1 cellular context compared by ENCODE assay signal in the genomic region with DNA sequence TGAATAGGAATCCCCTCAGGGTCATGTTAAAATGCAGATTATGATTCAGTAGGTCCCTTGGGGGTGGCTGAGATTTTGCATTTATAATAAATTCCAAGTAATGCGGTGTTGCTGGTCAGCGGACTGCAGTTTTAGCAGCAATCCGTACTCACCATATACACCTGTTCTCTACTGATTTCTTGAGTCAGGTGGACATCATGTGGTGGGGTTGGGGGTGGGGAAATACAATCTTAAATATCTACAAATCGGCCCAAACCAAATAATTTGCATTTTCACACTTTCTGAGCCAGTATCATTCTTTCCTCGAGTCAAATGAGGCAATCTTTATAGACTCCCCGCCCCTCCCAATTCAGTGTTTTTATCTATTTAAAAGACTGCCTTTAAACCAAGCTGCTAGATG.
TF ChIP-seq lines count a peak whose summit lies in the region.

No MANE protein-coding gene starts in this region.

TF ChIP-seq in K562, 482 proteins besides CTCF, POLR2A, EP300 and RAD21 (continued from another document):
- TF ChIP-seq ZNF318 (IDR thresholded peaks at IDR 0.05; ENCODE audit: borderline replicate concordance in 1 of 2, low read depth in 1 of 2) (no peak), SREBF1 (IDR thresholded peaks at IDR 0.05; ENCODE audit: borderline replicate concordance, low read depth, low read length) (no peak), XRCC4 (IDR thresholded peaks at IDR 0.05; ENCODE audit: extremely low read depth, insufficient read depth, insufficient read length) (no peak), XRCC3 (IDR thresholded peaks at IDR 0.05) (no peak), GABPB1 (CRISPR knock-in tag; IDR thresholded peaks at IDR 0.05) (no peak), BRF2 (IDR thresholded peaks at IDR 0.05; ENCODE audit: borderline replicate concordance, insufficient read depth, insufficient read length) (no peak), NR1H2 (CRISPR knock-in tag; IDR thresholded peaks at IDR 0.05) (no peak), MNT (conservative IDR thresholded peaks at IDR 0.05) (no peak), PTRF (tag; IDR thresholded peaks at IDR 0.05) (no peak), KLF13 (tag; IDR thresholded peaks at IDR 0.05; ENCODE audit: borderline replicate concordance, low read depth) (no peak)
- TF ChIP-seq, protein P1, sequence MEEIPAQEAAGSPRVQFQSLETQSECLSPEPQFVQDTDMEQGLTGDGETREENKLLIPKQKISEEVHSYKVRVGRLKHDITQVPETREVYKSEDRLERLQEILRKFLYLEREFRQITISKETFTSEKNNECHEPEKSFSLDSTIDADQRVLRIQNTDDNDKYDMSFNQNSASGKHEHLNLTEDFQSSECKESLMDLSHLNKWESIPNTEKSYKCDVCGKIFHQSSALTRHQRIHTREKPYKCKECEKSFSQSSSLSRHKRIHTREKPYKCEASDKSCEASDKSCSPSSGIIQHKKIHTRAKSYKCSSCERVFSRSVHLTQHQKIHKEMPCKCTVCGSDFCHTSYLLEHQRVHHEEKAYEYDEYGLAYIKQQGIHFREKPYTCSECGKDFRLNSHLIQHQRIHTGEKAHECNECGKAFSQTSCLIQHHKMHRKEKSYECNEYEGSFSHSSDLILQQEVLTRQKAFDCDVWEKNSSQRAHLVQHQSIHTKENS (CRISPR knock-in tag; IDR thresholded peaks at IDR 0.05), result no peak
